ENCODE assay signal across 1 cellular context in the genomic region with DNA sequence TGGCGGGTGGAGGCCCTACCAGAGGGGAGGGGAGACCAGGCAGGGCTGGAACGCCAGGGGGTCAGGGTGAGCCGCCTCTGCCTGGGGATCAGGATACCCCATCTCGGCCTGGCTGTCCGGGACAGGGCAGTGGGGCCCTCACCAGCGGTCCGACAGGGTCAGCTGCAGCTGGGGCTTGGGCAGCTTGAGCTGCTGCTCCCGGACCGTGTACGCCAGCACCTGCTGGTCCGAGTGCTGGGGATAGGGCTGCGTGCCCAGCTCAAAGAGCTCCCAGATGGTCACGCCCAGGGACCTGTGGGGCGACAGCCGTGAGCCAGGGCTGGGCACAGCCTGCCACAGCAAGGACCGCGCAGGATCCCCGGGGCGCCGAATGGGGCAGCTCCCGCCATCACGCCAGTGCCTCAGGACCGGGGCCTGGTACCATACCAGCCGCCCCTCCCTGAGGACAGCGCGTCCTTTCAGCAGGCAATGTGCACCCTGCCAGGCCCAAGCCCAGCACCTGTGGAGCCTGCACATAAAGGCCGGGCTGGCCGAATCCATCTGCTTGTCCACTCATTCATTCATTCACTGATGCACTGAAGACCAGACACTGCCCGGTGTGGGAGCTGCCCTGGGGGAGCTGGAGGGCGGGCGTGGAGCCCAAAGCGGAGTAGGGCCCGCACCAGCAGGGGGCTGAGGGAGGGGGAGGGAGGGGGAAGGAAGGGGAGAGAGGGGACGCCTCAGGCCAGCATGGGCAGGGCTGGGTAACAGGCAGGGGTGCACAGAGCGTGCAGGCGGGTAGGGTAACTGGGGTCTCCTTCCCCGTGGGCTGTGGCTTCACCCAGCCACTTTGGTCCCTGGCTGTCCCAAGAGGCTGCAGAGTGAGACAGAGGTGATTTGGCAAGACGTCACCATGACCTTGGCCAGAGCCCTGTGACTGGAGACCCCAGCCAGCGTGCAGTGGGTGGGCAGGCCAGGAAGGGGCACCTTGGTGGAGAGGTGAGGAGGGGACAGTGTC.
TF ChIP-seq lines count a peak whose summit lies in the region.

No MANE protein-coding gene starts in this region.

TF ChIP-seq in HepG2, 621 proteins besides CTCF, POLR2A, EP300 and RAD21:
- TF ChIP-seq SIX4 (CRISPR knock-in tag; IDR thresholded peaks at IDR 0.05): no peak
- peak; percentile 47 for TF ChIP-seq AGO2 (optimal IDR thresholded peaks at IDR 0.05; ENCODE audit: low read depth, low read length)
